In genomic region chr1:33224166-33224707, GRCh38 we compare ENCODE assay signal across 8 cellular contexts.
"Had no signal": no experiment of that assay in that cellular context is flagged by ENCODE, and none has a peak within 500 bp of the region (broad histone marks: within the 10 kb centered on the region; RNA-seq: fewer than 3 reads in every experiment).

No MANE protein-coding gene starts in this region.

- ATAC-seq: GM23338 had no signal

- H2AFZ ChIP-seq: GM23338 had no signal

- H3K4me2 ChIP-seq: GM23338 had no signal

- FAIRE-seq: H1, H54, HTR-8/SVneo had no signal

- DNase-seq: H9, HCEC 1CT, Kasumi-1, KG1 had no signal

- H3K4me3 ChIP-seq: GM23338 had no signal
